18 cellular contexts compared by ENCODE assay signal in genomic region chr1:51073456-51073855, GRCh38. TPM values are rescaled to one million over a fixed set of nuclear protein-coding genes. Genes with fewer than 3 reads are reported as not detected.
DNase-seq lines count a peak whose midpoint lies in the region; ATAC-seq and TF ChIP-seq lines count a peak whose summit lies in the region.
"Had no signal": no experiment of that assay in that cellular context is flagged by ENCODE, and none has a peak within 500 bp of the region (broad histone marks: within the 10 kb centered on the region; RNA-seq: fewer than 3 reads in every experiment).

No MANE protein-coding gene starts in this region.

- H3K27ac ChIP-seq in body of pancreas: no peak overlapping the region
- H3K27ac ChIP-seq: A549; BLaER1 treated with 17β-estradiol and CSF1 and Interleukin-3, amounts not matched to agents 10 nM and 100 nM had no signal

- no peaks in the 10 kb centered on the region for H3K36me3 ChIP-seq in body of pancreas (replicated peaks in 1 of 2; ENCODE audit: insufficient read depth in 1 of 2, low read depth in 2 of 2)
- H3K36me3 ChIP-seq: BLaER1 treated with 17β-estradiol and CSF1 and Interleukin-3, amounts not matched to agents 10 nM and 100 nM had no signal

- TF ChIP-seq CTCF in body of pancreas (IDR thresholded peaks at IDR 0.05) (no peak), GM10248 (IDR thresholded peaks at IDR 0.05; ENCODE audit: control extremely low read depth, extremely low read depth, low read depth, missing control alignments) (no peak)

- 7 to 21% methylated on average over 1 of the region's 1 CpG for WGBS in body of pancreas, 2 donors

- ATAC-seq in body of pancreas: peak; percentile 72
- ATAC-seq: A549 had no signal

- H3K9me3 ChIP-seq in body of pancreas: no peaks in the 10 kb centered on the region
- H3K9me3 ChIP-seq: A549; BLaER1 treated with 17β-estradiol and CSF1 and Interleukin-3, amounts not matched to agents 10 nM and 100 nM had no signal

- POLR2A ChIA-PET in GM10248 (lab: Yijun Ruan, JAX): no interaction called here

- DNase-seq in NCI-H2196 (lab: John Stamatoyannopoulos, UW; ENCODE audit: unreplicated experiment) (peak; percentile 27), NCI-H2196 treated with DMSO at 0.1 percent for 48 hours (lab: John Stamatoyannopoulos, UW; ENCODE audit: unreplicated experiment) (no peak), DMS79 (lab: John Stamatoyannopoulos, UW) (peak; percentile 30), NCI-H2029 (lab: John Stamatoyannopoulos, UW) (peak; percentile 72), body of pancreas (peak; percentile 65 to 85 (median 78)), pons (ENCODE audit: low spot score) (no peak), GM10248 (ENCODE audit: extremely low spot score) (no peak)
- DNase-seq: H7, HFFc6, KG1, MV-4-11, NCI-H1436 treated with DMSO at 0.1 percent for 48 hours, NCI-H446 treated with DMSO at 0.1 percent for 48 hours, NCI-H774 had no signal

- TF ChIP-seq POLR2A in body of pancreas (IDR thresholded peaks at IDR 0.05): no peak

- H3K4me3 ChIP-seq in body of pancreas: no peak overlapping the region
- H3K4me3 ChIP-seq: A549; BLaER1 treated with 17β-estradiol and CSF1 and Interleukin-3, amounts not matched to agents 10 nM and 100 nM had no signal

- no peaks in the 10 kb centered on the region for H3K27me3 ChIP-seq in body of pancreas
- H3K27me3 ChIP-seq: BLaER1 treated with 17β-estradiol and CSF1 and Interleukin-3, amounts not matched to agents 10 nM and 100 nM had no signal

- peaks cover 11% of the 10 kb centered on the region for H3K4me1 ChIP-seq in body of pancreas
- H3K4me1 ChIP-seq: A549; BLaER1 treated with 17β-estradiol and CSF1 and Interleukin-3, amounts not matched to agents 10 nM and 100 nM had no signal

- intact Hi-C loops in body of pancreas (cut with DNase I): no loop called here

- CTCF ChIA-PET in GM10248 (lab: Yijun Ruan, JAX): no interaction called here

RNA-seq across cellular contexts. Expression of gene C1orf185, which starts 28.6 kb away (rescaled TPM):
- not detected for total RNA-seq in body of pancreas
- total RNA-seq: H7, HFFc6, HT-29, RPMI7951 had no signal

Comparison
In these comparisons a context has a peak if more than half of its experiments do, and no peak if none do; other contexts are left out.
1. DNase-seq: peak in NCI-H2196 (single experiment), DMS79 (single experiment), NCI-H2029 (single experiment) and body of pancreas (4 of 4); none in NCI-H2196 treated with DMSO at 0.1 percent for 48 hours (single experiment), pons (single experiment) and GM10248 (single experiment).